ENCODE assay signal across 10 cellular contexts in the genomic region with DNA sequence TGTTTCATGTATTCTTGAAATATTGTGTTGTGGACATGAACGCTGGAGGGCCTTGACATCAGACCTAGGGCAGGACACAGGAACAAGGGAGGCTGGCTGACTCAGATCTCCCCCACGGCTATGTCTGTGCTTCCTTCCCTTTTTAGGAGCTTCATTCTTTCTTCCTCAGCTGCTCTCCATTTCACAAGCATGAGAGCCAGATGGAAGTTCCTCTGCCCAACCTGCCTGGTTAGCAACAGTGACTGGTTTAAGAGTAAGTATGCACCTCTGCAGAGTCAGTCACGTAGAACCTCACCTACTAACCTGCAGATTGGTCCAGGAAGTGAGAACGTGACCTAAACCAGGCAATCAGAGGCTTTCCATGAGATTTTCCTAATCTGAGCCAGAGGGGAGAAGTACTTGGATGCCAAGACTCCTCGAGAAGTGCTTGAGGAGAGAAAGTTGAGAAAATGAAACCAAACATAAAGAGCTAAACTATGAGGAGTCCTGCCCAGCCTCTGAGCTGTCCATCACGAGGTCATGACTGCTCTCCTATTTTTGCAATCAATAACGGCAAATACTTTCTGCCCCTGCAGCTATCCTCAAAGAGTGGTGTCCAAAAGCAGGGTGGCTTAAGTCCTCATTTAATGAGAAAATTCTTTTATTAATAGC.
DNase-seq lines count a peak whose midpoint lies in the region; ATAC-seq and TF ChIP-seq lines count a peak whose summit lies in the region.
"Had no signal": no experiment of that assay in that cellular context is flagged by ENCODE, and none has a peak within 500 bp of the region (broad histone marks: within the 10 kb centered on the region; RNA-seq: fewer than 3 reads in every experiment).

No MANE protein-coding gene starts in this region.

- CTCF ChIA-PET in WTC11 (lab: Charles Lee): no interaction called here

- H3K9me3 Mint-ChIP-seq in WTC11: peaks cover 10% of the 10 kb centered on the region

- H3K9me3 ChIP-seq in lower lobe of right lung: no peaks in the 10 kb centered on the region
- H3K9me3 ChIP-seq in smooth muscle cell (replicated peaks; ENCODE audit: low read depth): no peaks in the 10 kb centered on the region
- H3K9me3 ChIP-seq: A549 had no signal

- no peak overlapping the region for H3K27ac Mint-ChIP-seq in WTC11

- POLR2A ChIA-PET in WTC11 (lab: Charles Lee): no interaction called here

- H3K36me3 Mint-ChIP-seq in WTC11: no peaks in the 10 kb centered on the region; the same call in 1 of the 2 replicates

- H3K4me2 ChIP-seq in KMS-11: no peak overlapping the region; the same call in 1 of the 2 replicates
- H3K4me2 ChIP-seq in smooth muscle cell: no peak overlapping the region
- H3K4me2 ChIP-seq: A549 had no signal

- H3K9ac ChIP-seq in KMS-11 (no peak overlapping the region), smooth muscle cell (ENCODE audit: low read depth) (no peak overlapping the region)

- H3K4me3 ChIP-seq in ACC112 (ENCODE audit: low read depth, low read length) (peak overlapping the region; percentile 66), KMS-11 (IDR thresholded peaks at IDR 0.05; ENCODE audit: insufficient read depth, low read depth, low read length) (no peak overlapping the region), brain microvascular endothelial cell (ENCODE audit: low read depth, low read length) (no peak overlapping the region), lower lobe of right lung (peak overlapping the region; percentile 26), smooth muscle cell (no peak overlapping the region)
- H3K4me3 ChIP-seq: A549 had no signal

- intact Hi-C loops in lower lobe of right lung (cut with DNase I): no loop called here

- H2AFZ ChIP-seq in ACC112 (ENCODE audit: low read length, unreplicated experiment) (peak overlapping the region; percentile 83), KMS-11 (ENCODE audit: low read depth) (peak overlapping the region; percentile 28; the same call in 1 of the 2 replicates), smooth muscle cell (ENCODE audit: low read depth) (no peak overlapping the region)

- TF ChIP-seq CTCF in KMS-11 (conservative IDR thresholded peaks at IDR 0.05; ENCODE audit: low read depth, low read length): no peak
- no peak for TF ChIP-seq CTCF in brain microvascular endothelial cell (IDR thresholded peaks at IDR 0.05; ENCODE audit: low read depth, low read length, missing control alignments)
- TF ChIP-seq CTCF in lower lobe of right lung (IDR thresholded peaks at IDR 0.05): no peak
- no peak for TF ChIP-seq CTCF in WTC11 (IDR thresholded peaks at IDR 0.05)
- no peak for TF ChIP-seq CTCF in smooth muscle cell (IDR thresholded peaks at IDR 0.05; ENCODE audit: borderline replicate concordance, insufficient read depth, poor library complexity, severe bottlenecking)

- H3K79me2 ChIP-seq in ACC112 (ENCODE audit: control insufficient read depth, insufficient read depth, low read length, unreplicated experiment) (no peaks in the 10 kb centered on the region), KMS-11 (ENCODE audit: insufficient read depth, low read depth) (no peaks in the 10 kb centered on the region), smooth muscle cell (ENCODE audit: low read depth) (no peaks in the 10 kb centered on the region)

- H3K4me1 ChIP-seq in ACC112 (ENCODE audit: control insufficient read depth, insufficient read depth, low read length, unreplicated experiment) (peaks cover 3% of the 10 kb centered on the region), KMS-11 (ENCODE audit: low read depth, poor library complexity, severe bottlenecking) (no peaks in the 10 kb centered on the region), lower lobe of right lung (peaks cover 9% of the 10 kb centered on the region), smooth muscle cell (ENCODE audit: low read depth) (no peaks in the 10 kb centered on the region)
- H3K4me1 ChIP-seq: A549 had no signal

- ATAC-seq in lower lobe of right lung (peak; percentile 88 to 91), HG02623 (IDR thresholded peaks at IDR 0.05; ENCODE audit: unreplicated experiment) (no peak), WTC11 (no peak)
- ATAC-seq: A549 had no signal

- DNase-seq in brain microvascular endothelial cell (peak; percentile 26), lower lobe of right lung (peak; percentile 69), WTC11 (ENCODE audit: low spot score) (no peak), smooth muscle cell (lab: John Stamatoyannopoulos, UW; ENCODE audit: unreplicated experiment) (no peak)
- DNase-seq in NK-92 treated with Interleukin-12 subunit alpha and Interleukin-12 subunit beta, amount 100 ng/mL, for 24 hours (lab: John Stamatoyannopoulos, UW): no peak
- DNase-seq: activated CD4-positive, alpha-beta T cell treated with anti-CD3 and anti-CD28 coated beads for 48 hours had no signal

- no peaks in the 10 kb centered on the region for H3K27me3 Mint-ChIP-seq in WTC11 (ENCODE audit: low read depth)

- WGBS in smooth muscle cell (ENCODE audit: low lambda C conversion rate): 89% methylated on average over 7 of the region's 7 CpGs

- H4K20me1 ChIP-seq in KMS-11 (ENCODE audit: insufficient read depth): no peaks in the 10 kb centered on the region
- no peaks in the 10 kb centered on the region for H4K20me1 ChIP-seq in smooth muscle cell (ENCODE audit: low read depth)

- no peak overlapping the region for H3K4me3 Mint-ChIP-seq in WTC11

- H3K27ac ChIP-seq in ACC112 (ENCODE audit: low read depth, low read length) (peak overlapping the region; percentile 29; the same call in 1 of the 2 replicates), KMS-11 (no peak overlapping the region), brain microvascular endothelial cell (no peak overlapping the region), lower lobe of right lung (peak overlapping the region; percentile 70), smooth muscle cell (ENCODE audit: low read depth) (no peak overlapping the region)
- H3K27ac ChIP-seq: A549 had no signal

- H3K36me3 ChIP-seq in ACC112 (ENCODE audit: insufficient read depth, low read length) (no peaks in the 10 kb centered on the region), KMS-11 (ENCODE audit: insufficient read depth) (no peaks in the 10 kb centered on the region), brain microvascular endothelial cell (replicated peaks) (no peaks in the 10 kb centered on the region), lower lobe of right lung (no peaks in the 10 kb centered on the region), smooth muscle cell (ENCODE audit: low read depth) (no peaks in the 10 kb centered on the region)

- H3F3A ChIP-seq in smooth muscle cell (ENCODE audit: low read depth): no peaks in the 10 kb centered on the region

- H3K4me1 Mint-ChIP-seq in WTC11: no peaks in the 10 kb centered on the region

- H3K27me3 ChIP-seq in ACC112 (ENCODE audit: insufficient read depth, low read length) (no peaks in the 10 kb centered on the region), KMS-11 (ENCODE audit: insufficient read depth, low read depth) (no peaks in the 10 kb centered on the region), brain microvascular endothelial cell (replicated peaks) (no peaks in the 10 kb centered on the region), lower lobe of right lung (ENCODE audit: low read depth) (no peaks in the 10 kb centered on the region), smooth muscle cell (ENCODE audit: low read depth) (no peaks in the 10 kb centered on the region)

- in situ Hi-C loops in brain microvascular endothelial cell (cut with HindIII; ENCODE audit: low pct_ligation_motif_present, low sequenced_read_pairs): no loop called here

TF ChIP-seq in WTC11, 78 proteins besides CTCF, POLR2A, EP300 and RAD21:
- no peak for TF ChIP-seq NR2C2 (CRISPR knock-in tag; IDR thresholded peaks at IDR 0.05)
- TF ChIP-seq ZNF232 (CRISPR knock-in tag; IDR thresholded peaks at IDR 0.05): no peak
- TF ChIP-seq ZNF138 (CRISPR knock-in tag; conservative IDR thresholded peaks at IDR 0.05): no peak
- TF ChIP-seq, protein P1, sequence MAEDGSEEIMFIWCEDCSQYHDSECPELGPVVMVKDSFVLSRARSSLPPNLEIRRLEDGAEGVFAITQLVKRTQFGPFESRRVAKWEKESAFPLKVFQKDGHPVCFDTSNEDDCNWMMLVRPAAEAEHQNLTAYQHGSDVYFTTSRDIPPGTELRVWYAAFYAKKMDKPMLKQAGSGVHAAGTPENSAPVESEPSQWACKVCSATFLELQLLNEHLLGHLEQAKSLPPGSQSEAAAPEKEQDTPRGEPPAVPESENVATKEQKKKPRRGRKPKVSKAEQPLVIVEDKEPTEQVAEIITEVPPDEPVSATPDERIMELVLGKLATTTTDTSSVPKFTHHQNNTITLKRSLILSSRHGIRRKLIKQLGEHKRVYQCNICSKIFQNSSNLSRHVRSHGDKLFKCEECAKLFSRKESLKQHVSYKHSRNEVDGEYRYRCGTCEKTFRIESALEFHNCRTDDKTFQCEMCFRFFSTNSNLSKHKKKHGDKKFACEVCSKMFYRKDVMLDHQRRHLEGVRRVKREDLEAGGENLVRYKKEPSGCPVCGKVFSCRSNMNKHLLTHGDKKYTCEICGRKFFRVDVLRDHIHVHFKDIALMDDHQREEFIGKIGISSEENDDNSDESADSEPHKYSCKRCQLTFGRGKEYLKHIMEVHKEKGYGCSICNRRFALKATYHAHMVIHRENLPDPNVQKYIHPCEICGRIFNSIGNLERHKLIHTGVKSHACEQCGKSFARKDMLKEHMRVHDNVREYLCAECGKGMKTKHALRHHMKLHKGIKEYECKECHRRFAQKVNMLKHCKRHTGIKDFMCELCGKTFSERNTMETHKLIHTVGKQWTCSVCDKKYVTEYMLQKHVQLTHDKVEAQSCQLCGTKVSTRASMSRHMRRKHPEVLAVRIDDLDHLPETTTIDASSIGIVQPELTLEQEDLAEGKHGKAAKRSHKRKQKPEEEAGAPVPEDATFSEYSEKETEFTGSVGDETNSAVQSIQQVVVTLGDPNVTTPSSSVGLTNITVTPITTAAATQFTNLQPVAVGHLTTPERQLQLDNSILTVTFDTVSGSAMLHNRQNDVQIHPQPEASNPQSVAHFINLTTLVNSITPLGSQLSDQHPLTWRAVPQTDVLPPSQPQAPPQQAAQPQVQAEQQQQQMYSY (CRISPR knock-in tag; IDR thresholded peaks at IDR 0.05): no peak
- no peak for TF ChIP-seq TEAD4 (CRISPR knock-in tag; IDR thresholded peaks at IDR 0.05)
- no peak for TF ChIP-seq MYBL2 (CRISPR knock-in tag; IDR thresholded peaks at IDR 0.05)
TF ChIP-seq in WTC11: peak in this region for 0.

Comparison
In these comparisons a context has a peak if more than half of its experiments do, and no peak if none do; other contexts are left out.
1. H3K27ac ChIP-seq: peak in ACC112 (single experiment) and lower lobe of right lung (single experiment); none in KMS-11 (single experiment), brain microvascular endothelial cell (single experiment) and smooth muscle cell (single experiment).
2. H3K4me3 ChIP-seq: peak in ACC112 (single experiment) and lower lobe of right lung (single experiment); none in KMS-11 (single experiment), brain microvascular endothelial cell (single experiment) and smooth muscle cell (single experiment).
3. DNase-seq: peak in brain microvascular endothelial cell (single experiment) and lower lobe of right lung (single experiment); none in NK-92 treated with Interleukin-12 subunit alpha and Interleukin-12 subunit beta, amount 100 ng/mL, for 24 hours (single experiment), WTC11 (single experiment) and smooth muscle cell (single experiment).
4. ATAC-seq: peak in lower lobe of right lung (2 of 2); none in HG02623 (single experiment) and WTC11 (single experiment).